8 cellular contexts compared by ENCODE assay signal in genomic region chr1:154407021-154407865, GRCh38. TPM values are rescaled to one million over a fixed set of nuclear protein-coding genes. Genes with fewer than 3 reads are reported as not detected.
DNase-seq lines count a peak whose midpoint lies in the region; ATAC-seq and TF ChIP-seq lines count a peak whose summit lies in the region.

No MANE protein-coding gene starts in this region.

- H3K27ac ChIP-seq in naive thymus-derived CD4-positive, alpha-beta T cell (ENCODE audit: low read depth, low read length): peak overlapping the region; percentile 75
- H3K27ac ChIP-seq in upper lobe of left lung: peak overlapping the region; percentile 95 to 99 (median 96)

- H3K36me3 Mint-ChIP-seq in brain: no peaks in the 10 kb centered on the region
- peaks cover 3 to 11% (median 4%) of the 10 kb centered on the region in 5 donors for H3K36me3 Mint-ChIP-seq in naive thymus-derived CD4-positive, alpha-beta T cell

- intact Hi-C loops in naive thymus-derived CD4-positive, alpha-beta T cell (cut with micrococcal nuclease): loop anchor here (1.0 to 10.0 kb wide), 8 partner anchors 12 to 548 kb away; partner anchors contain the start of genes HAX1 (in 1 of the 2), PBXIP1 (in 1 of the 2) and UBE2Q1 (in 1 of the 2)

- peak overlapping the region; percentile 80 to 88 (median 84) for H3K4me3 Mint-ChIP-seq in brain
- H3K4me3 Mint-ChIP-seq in naive thymus-derived CD4-positive, alpha-beta T cell: peak overlapping the region; percentile 88 to 98 (median 96)

- H3K4me1 Mint-ChIP-seq in brain: peaks cover 27% of the 10 kb centered on the region
- peaks cover 58 to 77% (median 71%) of the 10 kb centered on the region in 7 donors for H3K4me1 Mint-ChIP-seq in naive thymus-derived CD4-positive, alpha-beta T cell

- peak overlapping the region; percentile 72 for H3K4me3 ChIP-seq in naive thymus-derived CD4-positive, alpha-beta T cell (ENCODE audit: low read length)
- H3K4me3 ChIP-seq in upper lobe of left lung: peak overlapping the region in 3 of 4 donors; percentile 60 to 81 (median 72)

- TF ChIP-seq CTCF in brain (conservative IDR thresholded peaks at IDR 0.05) (no peak), upper lobe of left lung (IDR thresholded peaks at IDR 0.05) (no peak)

- H3K27ac Mint-ChIP-seq in brain: peak overlapping the region in 3 of 5 experiments; percentile 83 to 90 (median 88)
- H3K27ac Mint-ChIP-seq in naive thymus-derived CD4-positive, alpha-beta T cell: peak overlapping the region; percentile 84 to 99 (median 95)

- peaks cover 42 to 65% of the 10 kb centered on the region in 2 donors for H3K4me1 ChIP-seq in naive thymus-derived CD4-positive, alpha-beta T cell (ENCODE audit: control insufficient read depth in 2 of 2, insufficient read depth in 2 of 2, low read length in 2 of 2)
- H3K4me1 ChIP-seq in upper lobe of left lung: peaks cover 33 to 66% (median 54%) of the 10 kb centered on the region in 4 donors

- peak in 1 of 4 donors; percentile 34 for TF ChIP-seq EP300 in upper lobe of left lung (IDR thresholded peaks at IDR 0.05)

- DNase-seq in NOMO-1 treated with DMSO at 0.1 percent for 48 hours (lab: John Stamatoyannopoulos, UW; ENCODE audit: unreplicated experiment) (peak; percentile 92), upper lobe of left lung (peak in 1 of 2 donors; percentile 88), NCI-H128 (lab: John Stamatoyannopoulos, UW; ENCODE audit: unreplicated experiment) (no peak)
- DNase-seq in naive thymus-derived CD4-positive, alpha-beta T cell: peak in 5 of 9 donors; percentile 19 to 71 (median 30)

- POLR2A ChIA-PET in naive thymus-derived CD4-positive, alpha-beta T cell (lab: Charles Lee): interaction anchor here (0.7 to 8.8 kb wide), 24 partner anchors 11 to 554 kb away, joined by 3 to 159 read pairs (median 4); partner anchors contain the start of genes ATP8B2, HAX1 and PYGO2

- H3K9me3 ChIP-seq in naive thymus-derived CD4-positive, alpha-beta T cell (ENCODE audit: control insufficient read depth in 2 of 3, low read length in 3 of 3): no peaks in the 10 kb centered on the region
- no peaks in the 10 kb centered on the region for H3K9me3 ChIP-seq in upper lobe of left lung

- ATAC-seq in GM19351 (IDR thresholded peaks at IDR 0.05; ENCODE audit: unreplicated experiment) (peak; percentile 32), upper lobe of left lung (ENCODE audit: low FRiP score in 2 of 2) (peak; percentile 40 to 42), HG03520 (IDR thresholded peaks at IDR 0.05; ENCODE audit: unreplicated experiment) (no peak), GM19328 (IDR thresholded peaks at IDR 0.05; ENCODE audit: unreplicated experiment) (no peak)
- ATAC-seq in naive thymus-derived CD4-positive, alpha-beta T cell: peak; percentile 20

- TF ChIP-seq POLR2A in upper lobe of left lung (IDR thresholded peaks at IDR 0.05): peak in 2 of 4 donors; percentile 42 to 70

- H3K27me3 ChIP-seq in naive thymus-derived CD4-positive, alpha-beta T cell (ENCODE audit: control insufficient read depth in 2 of 2, insufficient read depth in 2 of 2, low read length in 2 of 2): no peaks in the 10 kb centered on the region
- no peaks in the 10 kb centered on the region for H3K27me3 ChIP-seq in upper lobe of left lung

- H3K27me3 Mint-ChIP-seq in brain: peaks cover 67% of the 10 kb centered on the region
- peaks cover 0 to 4% (median 0%) of the 10 kb centered on the region in 5 donors for H3K27me3 Mint-ChIP-seq in naive thymus-derived CD4-positive, alpha-beta T cell

- H3K36me3 ChIP-seq in naive thymus-derived CD4-positive, alpha-beta T cell (ENCODE audit: control insufficient read depth in 2 of 3, insufficient read depth in 3 of 3, low read length in 3 of 3): peaks cover 0 to 14% (median 0%) of the 10 kb centered on the region in 3 experiments
- H3K36me3 ChIP-seq in upper lobe of left lung: no peaks in the 10 kb centered on the region

- CTCF ChIA-PET in naive thymus-derived CD4-positive, alpha-beta T cell (lab: Charles Lee): interaction anchor here (0.5 to 7.1 kb wide), 15 partner anchors 9 to 198 kb away, joined by 3 to 44 read pairs (median 4); partner anchors contain the start of gene ATP8B2

- H3K9me3 Mint-ChIP-seq in brain: no peaks in the 10 kb centered on the region
- H3K9me3 Mint-ChIP-seq in naive thymus-derived CD4-positive, alpha-beta T cell: no peaks in the 10 kb centered on the region

- WGBS in upper lobe of left lung, 2 donors: 37 to 50% methylated on average over 8 to 10 of the region's 10 CpGs

RNA-seq across cellular contexts. Expression of gene IL6R, which starts 2.1 kb away (rescaled TPM):
- polyA plus RNA-seq in brain (ENCODE audit: insufficient read depth, low read depth, low replicate concordance): 1.4 TPM
- 10 to 100 TPM in 4 of 5 experiments, 1 to 10 TPM in 1; 5.2 to 91.6 (median 85.6) TPM for total RNA-seq in naive thymus-derived CD4-positive, alpha-beta T cell
- 10 to 100 TPM; 55.1 to 66.3 TPM for polyA plus RNA-seq in naive thymus-derived CD4-positive, alpha-beta T cell
- total RNA-seq in upper lobe of left lung: 100 to 1,000 TPM in 3 of 6 donors, 10 to 100 TPM in 3; 59.6 to 126 (median 97.5) TPM

Comparison
In these comparisons a context has a peak if more than half of its experiments do, and no peak if none do; other contexts are left out.
1. ATAC-seq: peak in GM19351 (single experiment), naive thymus-derived CD4-positive, alpha-beta T cell (single experiment) and upper lobe of left lung (2 of 2); none in HG03520 (single experiment) and GM19328 (single experiment).